14 cellular contexts compared by ENCODE assay signal in genomic region chr6:131107166-131107565, GRCh38. TPM values are rescaled to one million over a fixed set of nuclear protein-coding genes. Genes with fewer than 3 reads are reported as not detected.
DNase-seq lines count a peak whose midpoint lies in the region; ATAC-seq, FAIRE-seq and TF ChIP-seq lines count a peak whose summit lies in the region.
"Had no signal": no experiment of that assay in that cellular context is flagged by ENCODE, and none has a peak within 500 bp of the region (broad histone marks: within the 10 kb centered on the region; RNA-seq: fewer than 3 reads in every experiment).

No MANE protein-coding gene starts in this region.

- TF ChIP-seq POLR2A in H54 (IDR thresholded peaks at IDR 0.05; ENCODE audit: low read depth, low read length), result no peak
- no peak for TF ChIP-seq POLR2A in esophagus squamous epithelium (IDR thresholded peaks at IDR 0.05)

- H3K4me3 ChIP-seq in BJ (ENCODE audit: low read depth, low read length) (no peak overlapping the region), choroid plexus epithelial cell (ENCODE audit: low read depth, low read length) (no peak overlapping the region), esophagus squamous epithelium (no peak overlapping the region)

- H3K27ac ChIP-seq in esophagus squamous epithelium, result no peak overlapping the region

- H3K27me3 Mint-ChIP-seq in mesothelial cell of epicardium (ENCODE audit: low read depth), result no peaks in the 10 kb centered on the region
- peaks cover 2% of the 10 kb centered on the region for H3K27me3 Mint-ChIP-seq in activated CD8-positive, alpha-beta T cell treated with anti-CD3 and anti-CD28 coated beads, Interleukin-2, amount 10 ng/mL, durations not matched to agents 7 days and 5 days (ENCODE audit: low read depth)
- H3K27me3 Mint-ChIP-seq: naive B cell had no signal

- CTCF ChIA-PET in BJ (lab: Yijun Ruan, JAX), result interaction anchor here (0.8 kb wide), 2 partner anchors 10 to 135 kb away, joined by 3 read pairs; no protein-coding TSS in a partner anchor
- CTCF ChIA-PET in activated CD8-positive, alpha-beta T cell treated with anti-CD3 and anti-CD28 coated beads, Interleukin-2, amount 10 ng/mL, durations not matched to agents 7 days and 5 days (lab: Charles Lee), result interaction anchor here (1.1 kb wide), 1 partner anchor 222 kb away, joined by 3 read pairs; no protein-coding TSS in a partner anchor

- H3K27me3 ChIP-seq in BJ (ENCODE audit: control insufficient read depth, insufficient read depth, low read length) (no peaks in the 10 kb centered on the region), esophagus squamous epithelium (peaks cover 0 to 10% (median 0%) of the 10 kb centered on the region in 4 donors)

- POLR2A ChIA-PET in BJ (lab: Charles Lee), result no interaction called here
- POLR2A ChIA-PET in activated CD8-positive, alpha-beta T cell treated with anti-CD3 and anti-CD28 coated beads, Interleukin-2, amount 10 ng/mL, durations not matched to agents 7 days and 5 days (lab: Charles Lee), result no interaction called here

- no peak for ATAC-seq in activated CD8-positive, alpha-beta T cell treated with anti-CD3 and anti-CD28 coated beads, Interleukin-2, amount 10 ng/mL, durations not matched to agents 7 days and 5 days
- no peak for ATAC-seq in GM21381 (IDR thresholded peaks at IDR 0.05; ENCODE audit: unreplicated experiment)

- no peaks in the 10 kb centered on the region for H3K9me3 Mint-ChIP-seq in mesothelial cell of epicardium
- H3K9me3 Mint-ChIP-seq in activated CD8-positive, alpha-beta T cell treated with anti-CD3 and anti-CD28 coated beads, Interleukin-2, amount 10 ng/mL, durations not matched to agents 7 days and 5 days (ENCODE audit: insufficient read depth), result no peaks in the 10 kb centered on the region
- H3K9me3 Mint-ChIP-seq: activated CD4-positive, alpha-beta T cell treated with anti-CD3 and anti-CD28 coated beads, Interleukin-2, amount 10 ng/mL, durations not matched to agents 7 days and 5 days; naive B cell had no signal

- TF ChIP-seq CTCF in BJ (IDR thresholded peaks at IDR 0.05; ENCODE audit: insufficient read depth, low read depth, low read length) (no peak), choroid plexus epithelial cell (conservative IDR thresholded peaks at IDR 0.05; ENCODE audit: low read depth, low read length) (no peak), mesothelial cell of epicardium (IDR thresholded peaks at IDR 0.05; ENCODE audit: unreplicated experiment) (no peak), esophagus squamous epithelium (IDR thresholded peaks at IDR 0.05) (no peak)

- H3K36me3 ChIP-seq in BJ (ENCODE audit: control insufficient read depth, insufficient read depth, low read length), result no peaks in the 10 kb centered on the region
- no peaks in the 10 kb centered on the region for H3K36me3 ChIP-seq in esophagus squamous epithelium

- no peak for FAIRE-seq in H54 (lab: Jason Lieb, UNC)

- peak overlapping the region; percentile 75 for H3K27ac Mint-ChIP-seq in mesothelial cell of epicardium
- H3K27ac Mint-ChIP-seq in activated CD8-positive, alpha-beta T cell treated with anti-CD3 and anti-CD28 coated beads, Interleukin-2, amount 10 ng/mL, durations not matched to agents 7 days and 5 days, result no peak overlapping the region
- H3K27ac Mint-ChIP-seq: activated CD4-positive, alpha-beta T cell treated with anti-CD3 and anti-CD28 coated beads, Interleukin-2, amount 10 ng/mL, durations not matched to agents 7 days and 5 days had no signal

- 75 to 76% methylated on average over 1 of the region's 1 CpG for WGBS in esophagus squamous epithelium, 2 donors

- DNase-seq in BJ (ENCODE audit: low read depth), result peak; percentile 17
- DNase-seq in HuH-7 (ENCODE audit: low spot score), result peak; percentile 26
- DNase-seq in choroid plexus epithelial cell (ENCODE audit: low read depth), result peak; percentile 73
- DNase-seq in mesothelial cell of epicardium (ENCODE audit: low spot score in 2 of 2, unreplicated experiment in 2 of 2), result no peak
- DNase-seq in H54 (ENCODE audit: insufficient read length, low spot score), result no peak
- no peak for DNase-seq in esophagus squamous epithelium (lab: John Stamatoyannopoulos, UW)
- DNase-seq in activated CD8-positive, alpha-beta T cell treated with anti-CD3 and anti-CD28 coated beads, Interleukin-2, amount 10 ng/mL, durations not matched to agents 7 days and 5 days, result no peak
- DNase-seq: activated CD4-positive, alpha-beta T cell treated with anti-CD3 and anti-CD28 coated beads, Interleukin-2, amount 10 ng/mL, durations not matched to agents 7 days and 5 days; activated naive CD4-positive, alpha-beta T cell treated with Interleukin-2 at 50 U/mL for 16 hours; effector memory CD4-positive, alpha-beta T cell; naive B cell; NCI-H1105; NCI-H748 treated with DMSO at 0.1 percent for 48 hours had no signal

- no peaks in the 10 kb centered on the region for H3K9me3 ChIP-seq in esophagus squamous epithelium

- intact Hi-C loops in esophagus squamous epithelium (cut with DNase I), result no loop called here

- no peaks in the 10 kb centered on the region for H3K4me1 ChIP-seq in esophagus squamous epithelium

- H3K4me3 Mint-ChIP-seq in mesothelial cell of epicardium, result no peak overlapping the region
- no peak overlapping the region for H3K4me3 Mint-ChIP-seq in activated CD8-positive, alpha-beta T cell treated with anti-CD3 and anti-CD28 coated beads, Interleukin-2, amount 10 ng/mL, durations not matched to agents 7 days and 5 days
- H3K4me3 Mint-ChIP-seq: activated CD4-positive, alpha-beta T cell treated with anti-CD3 and anti-CD28 coated beads, Interleukin-2, amount 10 ng/mL, durations not matched to agents 7 days and 5 days had no signal

- H3K4me1 Mint-ChIP-seq in mesothelial cell of epicardium, result peaks cover 8% of the 10 kb centered on the region
- no peaks in the 10 kb centered on the region for H3K4me1 Mint-ChIP-seq in activated CD8-positive, alpha-beta T cell treated with anti-CD3 and anti-CD28 coated beads, Interleukin-2, amount 10 ng/mL, durations not matched to agents 7 days and 5 days (ENCODE audit: low read depth)
- H3K4me1 Mint-ChIP-seq: activated CD4-positive, alpha-beta T cell treated with anti-CD3 and anti-CD28 coated beads, Interleukin-2, amount 10 ng/mL, durations not matched to agents 7 days and 5 days had no signal

- no peaks in the 10 kb centered on the region for H3K36me3 Mint-ChIP-seq in mesothelial cell of epicardium
- no peaks in the 10 kb centered on the region for H3K36me3 Mint-ChIP-seq in activated CD8-positive, alpha-beta T cell treated with anti-CD3 and anti-CD28 coated beads, Interleukin-2, amount 10 ng/mL, durations not matched to agents 7 days and 5 days (ENCODE audit: low read depth)
- H3K36me3 Mint-ChIP-seq: naive B cell had no signal

RNA-seq across cellular contexts. Expression of gene AKAP7, which starts 28.1 kb away (rescaled TPM):
- polyA plus RNA-seq in BJ (2011; rRNA removed), result 0.63 and 1.3 TPM in 2 replicates
- 0.46 and 1.2 TPM in 2 replicates for polyA minus RNA-seq in BJ (2011; rRNA and poly(A)+ RNA removed)
- 8.9 to 11.7 TPM (median 10.0 TPM) in 3 replicates for total RNA-seq in mesothelial cell of epicardium
- 10 to 100 TPM in 1 of 4 donors, 1 to 10 TPM in 3; 2.1 to 11.4 (median 4.4) TPM for total RNA-seq in esophagus squamous epithelium
- total RNA-seq in activated CD8-positive, alpha-beta T cell treated with anti-CD3 and anti-CD28 coated beads, Interleukin-2, amount 10 ng/mL, durations not matched to agents 7 days and 5 days, result 1 to 10 TPM; 7.8 to 9.1 TPM

RNA-seq across cellular contexts. Expression of gene EPB41L2, which starts 44.1 kb away (rescaled TPM):
- 24.5 and 31.2 TPM in 2 replicates for polyA plus RNA-seq in BJ (2011; rRNA removed)
- 42.1 and 42.7 TPM in 2 replicates for polyA minus RNA-seq in BJ (2011; rRNA and poly(A)+ RNA removed)
- total RNA-seq in mesothelial cell of epicardium, result 62.8 to 67.6 TPM (median 66.3 TPM) in 3 replicates
- total RNA-seq in esophagus squamous epithelium, result 10 to 100 TPM in 3 of 4 donors, 1 to 10 TPM in 1; 6.2 to 58.0 (median 14.9) TPM
- total RNA-seq in activated CD8-positive, alpha-beta T cell treated with anti-CD3 and anti-CD28 coated beads, Interleukin-2, amount 10 ng/mL, durations not matched to agents 7 days and 5 days, result 10 to 100 TPM; 18.0 to 23.6 TPM

Comparison
In these comparisons a context has a peak if more than half of its experiments do, and no peak if none do; other contexts are left out.
1. DNase-seq: peak in BJ (single experiment), HuH-7 (single experiment) and choroid plexus epithelial cell (single experiment); none in mesothelial cell of epicardium (0 of 2), H54 (single experiment), esophagus squamous epithelium (single experiment) and activated CD8-positive, alpha-beta T cell treated with anti-CD3 and anti-CD28 coated beads, Interleukin-2, amount 10 ng/mL, durations not matched to agents 7 days and 5 days (single experiment).